Comparison of ENCODE assay signal across 15 cellular contexts in genomic region chr15:22967084-22967770, GRCh38.
"Had no signal": no experiment of that assay in that cellular context is flagged by ENCODE, and none has a peak within 500 bp of the region (broad histone marks: within the 10 kb centered on the region; RNA-seq: fewer than 3 reads in every experiment).

No MANE protein-coding gene starts in this region.

- H3K9me3 Mint-ChIP-seq: activated naive CD8-positive, alpha-beta T cell treated with anti-CD3 and anti-CD28 coated beads for 36 hours had no signal

- H3K27me3 ChIP-seq: ovary, stomach, vagina had no signal

- H3K9me3 ChIP-seq: mucosa of descending colon, ovary, stomach, vagina had no signal

- H3K4me3 Mint-ChIP-seq: activated CD8-positive, alpha-beta memory T cell treated with anti-CD3 and anti-CD28 coated beads, Interleukin-2, amount 10 ng/mL, durations not matched to agents 7 days and 5 days; activated naive CD8-positive, alpha-beta T cell treated with anti-CD3 and anti-CD28 coated beads for 36 hours; naive thymus-derived CD8-positive, alpha-beta T cell had no signal

- H3K27ac Mint-ChIP-seq: activated CD8-positive, alpha-beta memory T cell treated with anti-CD3 and anti-CD28 coated beads, Interleukin-2, amount 10 ng/mL, durations not matched to agents 7 days and 5 days; activated naive CD8-positive, alpha-beta T cell treated with anti-CD3 and anti-CD28 coated beads for 36 hours; naive thymus-derived CD8-positive, alpha-beta T cell had no signal

- H3K4me1 Mint-ChIP-seq: activated CD8-positive, alpha-beta memory T cell treated with anti-CD3 and anti-CD28 coated beads, Interleukin-2, amount 10 ng/mL, durations not matched to agents 7 days and 5 days; activated naive CD8-positive, alpha-beta T cell treated with anti-CD3 and anti-CD28 coated beads for 36 hours; naive thymus-derived CD8-positive, alpha-beta T cell had no signal

- H3K36me3 ChIP-seq: ovary, vagina had no signal

- H3K4me3 ChIP-seq: mucosa of descending colon, ovary, stomach, vagina had no signal

- H3K27ac ChIP-seq: ovary, stomach, vagina had no signal

- H3K27me3 Mint-ChIP-seq: activated CD8-positive, alpha-beta memory T cell treated with anti-CD3 and anti-CD28 coated beads, Interleukin-2, amount 10 ng/mL, durations not matched to agents 7 days and 5 days had no signal

- ATAC-seq: activated CD4-positive, CD25-positive, alpha-beta regulatory T cell treated with anti-CD3 and anti-CD28 coated beads, Interleukin-2, amount 50 U/mL, for 24 hours; activated CD8-positive, alpha-beta memory T cell treated with anti-CD3 and anti-CD28 coated beads, Interleukin-2, amount 10 ng/mL, durations not matched to agents 7 days and 5 days; left lobe of liver; mucosa of descending colon; naive thymus-derived CD8-positive, alpha-beta T cell had no signal

- DNase-seq: activated CD4-positive, alpha-beta T cell treated with anti-CD3 and anti-CD28 coated beads, Interleukin-2, amount 50 U/mL, for 4 hours; activated CD8-positive, alpha-beta memory T cell treated with anti-CD3 and anti-CD28 coated beads, Interleukin-2, amount 10 ng/mL, durations not matched to agents 7 days and 5 days; activated gamma-delta T cell treated with Interleukin-2 at 50 U/mL for 16 hours; activated naive CD8-positive, alpha-beta T cell treated with anti-CD3 and anti-CD28 coated beads for 36 hours; activated T-cell treated with anti-CD3 and anti-CD28 coated beads, Interleukin-2, amount 50 U/mL, for 48 hours; islet precursor cell; mammary epithelial cell; mucosa of descending colon; naive thymus-derived CD8-positive, alpha-beta T cell; ovary; stimulated activated CD4-positive, alpha-beta T cell treated with anti-CD3 and anti-CD28 coated beads, Interleukin-4, amount 100 ng/mL, for 4 hours; stomach had no signal
